ENCODE assay signal across 26 cellular contexts in genomic region chr6:29810371-29810770, GRCh38. TPM values are rescaled to one million over a fixed set of nuclear protein-coding genes. Genes with fewer than 3 reads are reported as not detected.
"Had no signal": no experiment of that assay in that cellular context is flagged by ENCODE, and none has a peak within 500 bp of the region (broad histone marks: within the 10 kb centered on the region; RNA-seq: fewer than 3 reads in every experiment).

No MANE protein-coding gene starts in this region.

- DNase-seq: activated CD4-positive, alpha-beta memory T cell treated with anti-CD3 and anti-CD28 coated beads for 36 hours; activated CD4-positive, alpha-beta T cell treated with anti-CD3 and anti-CD28 coated beads, Interleukin-2, amount 10 ng/mL, durations not matched to agents 24 days and 14 days; activated CD8-positive, alpha-beta memory T cell treated with anti-CD3 and anti-CD28 coated beads, Interleukin-2, amount 10 ng/mL, durations not matched to agents 7 days and 5 days; activated CD8-positive, alpha-beta memory T cell treated with anti-CD3 and anti-CD28 coated beads, Interleukin-2, amount 50 U/mL, for 4 hours; activated CD8-positive, alpha-beta T cell treated with anti-CD3 and anti-CD28 coated beads, Interleukin-2, amount 10 ng/mL, durations not matched to agents 7 days and 5 days; activated effector memory CD4-positive, alpha-beta T cell treated with anti-CD3 and anti-CD28 coated beads, Interleukin-2, amount 50 U/mL, for 16 hours; activated naive CD4-positive, alpha-beta T cell treated with anti-CD3 and anti-CD28 coated beads, Interleukin-2, amount 10 ng/mL, durations not matched to agents 7 days and 5 days; activated naive CD8-positive, alpha-beta T cell treated with anti-CD3 and anti-CD28 coated beads, Interleukin-2, amount 10 ng/mL, durations not matched to agents 7 days and 5 days; activated T-cell treated with anti-CD3 and anti-CD28 coated beads, Interleukin-2, amount 50 U/mL, for 1 hour; activated T-cell treated with anti-CD3 and anti-CD28 coated beads, Interleukin-2, amount 50 U/mL, for 48 hours; central memory CD4-positive, alpha-beta T cell; cerebellar nuclear complex; dorsolateral prefrontal cortex; effector memory CD4-positive, alpha-beta T cell; endodermal cell; foreskin keratinocyte; gastrocnemius medialis; glutamatergic neuron; T-helper 2 cell had no signal

- H3K27me3 ChIP-seq: ascending aorta, breast epithelium, foreskin keratinocyte, gastrocnemius medialis had no signal

- H3K4me3 ChIP-seq: ascending aorta, breast epithelium, cardiac muscle cell, coronary artery, dorsolateral prefrontal cortex, gastrocnemius medialis had no signal

- H3K4me1 ChIP-seq: ascending aorta, breast epithelium, foreskin keratinocyte, gastrocnemius medialis had no signal

- H3K9me3 ChIP-seq: ascending aorta, breast epithelium, gastrocnemius medialis had no signal

- ATAC-seq: activated CD8-positive, alpha-beta memory T cell treated with anti-CD3 and anti-CD28 coated beads, Interleukin-2, amount 10 ng/mL, durations not matched to agents 7 days and 5 days; activated CD8-positive, alpha-beta T cell treated with anti-CD3 and anti-CD28 coated beads, Interleukin-2, amount 10 ng/mL, durations not matched to agents 7 days and 5 days; activated naive CD4-positive, alpha-beta T cell treated with anti-CD3 and anti-CD28 coated beads, Interleukin-2, amount 50 U/mL, for 72 hours; esophagus mucosa; foreskin keratinocyte; gastrocnemius medialis; WTC11 had no signal

- H3K36me3 ChIP-seq: ascending aorta, breast epithelium, cardiac muscle cell, gastrocnemius medialis had no signal

- H3K27ac ChIP-seq: ascending aorta, breast epithelium, cardiac muscle cell, coronary artery, dorsolateral prefrontal cortex, foreskin keratinocyte, gastrocnemius medialis had no signal

RNA-seq across cellular contexts. Expression of gene HLA-G, which starts 17.3 kb away (rescaled TPM):
- total RNA-seq: ascending aorta, breast epithelium, cardiac muscle cell, gastrocnemius medialis had no signal
